8 cellular contexts compared by ENCODE assay signal in genomic region chr2:176814740-176815367, GRCh38.
DNase-seq lines count a peak whose midpoint lies in the region; ATAC-seq and TF ChIP-seq lines count a peak whose summit lies in the region.

No MANE protein-coding gene starts in this region.

- DNase-seq in activated naive CD4-positive, alpha-beta T cell treated with anti-CD3 and anti-CD28 coated beads, Interleukin-2, amount 50 U/mL, for 72 hours (ENCODE audit: low spot score in 2 of 2): no peak
- no peak for DNase-seq in activated naive CD4-positive, alpha-beta T cell treated with anti-CD3 and anti-CD28 coated beads, Interleukin-2, amount 10 ng/mL, durations not matched to agents 7 days and 5 days
- DNase-seq in NOMO-1 treated with DMSO at 0.1 percent for 48 hours (lab: John Stamatoyannopoulos, UW; ENCODE audit: unreplicated experiment) (peak; percentile 42), dedifferentiated amniotic fluid mesenchymal stem cell (ENCODE audit: extremely low spot score) (peak; percentile 30), neural crest cell (ENCODE audit: low read depth, low spot score) (no peak)
- DNase-seq in stimulated activated CD4-positive, alpha-beta T cell treated with anti-CD3 and anti-CD28 coated beads, Interleukin-4, amount 100 ng/mL, for 1 hour: no peak

- H3K27ac Mint-ChIP-seq in activated naive CD4-positive, alpha-beta T cell treated with anti-CD3 and anti-CD28 coated beads, Interleukin-2, amount 50 U/mL, for 72 hours: no peak overlapping the region
- H3K27ac Mint-ChIP-seq in activated naive CD4-positive, alpha-beta T cell treated with anti-CD3 and anti-CD28 coated beads, Interleukin-2, amount 10 ng/mL, durations not matched to agents 7 days and 5 days: no peak overlapping the region
- no peak overlapping the region for H3K27ac Mint-ChIP-seq in neural crest cell (ENCODE audit: unreplicated experiment)

- H3K9me3 Mint-ChIP-seq in activated naive CD4-positive, alpha-beta T cell treated with anti-CD3 and anti-CD28 coated beads, Interleukin-2, amount 50 U/mL, for 72 hours: no peaks in the 10 kb centered on the region
- no peaks in the 10 kb centered on the region for H3K9me3 Mint-ChIP-seq in activated naive CD4-positive, alpha-beta T cell treated with anti-CD3 and anti-CD28 coated beads, Interleukin-2, amount 10 ng/mL, durations not matched to agents 7 days and 5 days
- no peaks in the 10 kb centered on the region for H3K9me3 Mint-ChIP-seq in neural crest cell

- H3K4me1 Mint-ChIP-seq in activated naive CD4-positive, alpha-beta T cell treated with anti-CD3 and anti-CD28 coated beads, Interleukin-2, amount 10 ng/mL, durations not matched to agents 7 days and 5 days: peaks cover 7% of the 10 kb centered on the region
- peaks cover 4% of the 10 kb centered on the region for H3K4me1 Mint-ChIP-seq in neural crest cell

- peak; percentile 41 to 48 for ATAC-seq in activated naive CD4-positive, alpha-beta T cell treated with anti-CD3 and anti-CD28 coated beads, Interleukin-2, amount 50 U/mL, for 72 hours
- peak; percentile 69 for ATAC-seq in HG02981 (IDR thresholded peaks at IDR 0.05; ENCODE audit: unreplicated experiment)
- ATAC-seq in HG03139 (IDR thresholded peaks at IDR 0.05; ENCODE audit: unreplicated experiment): no peak

- TF ChIP-seq CTCF in neural crest cell (conservative IDR thresholded peaks at IDR 0.05): peak; percentile 78

- no peak overlapping the region for H3K4me3 Mint-ChIP-seq in activated naive CD4-positive, alpha-beta T cell treated with anti-CD3 and anti-CD28 coated beads, Interleukin-2, amount 10 ng/mL, durations not matched to agents 7 days and 5 days
- no peak overlapping the region for H3K4me3 Mint-ChIP-seq in neural crest cell

- H3K27me3 Mint-ChIP-seq in activated naive CD4-positive, alpha-beta T cell treated with anti-CD3 and anti-CD28 coated beads, Interleukin-2, amount 10 ng/mL, durations not matched to agents 7 days and 5 days: no peaks in the 10 kb centered on the region
- peaks cover 6% of the 10 kb centered on the region for H3K27me3 Mint-ChIP-seq in neural crest cell (ENCODE audit: low read depth)

- CTCF ChIA-PET in activated naive CD4-positive, alpha-beta T cell treated with anti-CD3 and anti-CD28 coated beads, Interleukin-2, amount 10 ng/mL, durations not matched to agents 7 days and 5 days (lab: Charles Lee): interaction anchor here (0.6 to 3.2 kb wide), 19 partner anchors 9 to 704 kb away, joined by 3 to 23 read pairs (median 4); no protein-coding TSS in a partner anchor

- no peaks in the 10 kb centered on the region for H3K36me3 Mint-ChIP-seq in activated naive CD4-positive, alpha-beta T cell treated with anti-CD3 and anti-CD28 coated beads, Interleukin-2, amount 50 U/mL, for 72 hours
- H3K36me3 Mint-ChIP-seq in activated naive CD4-positive, alpha-beta T cell treated with anti-CD3 and anti-CD28 coated beads, Interleukin-2, amount 10 ng/mL, durations not matched to agents 7 days and 5 days: no peaks in the 10 kb centered on the region
- no peaks in the 10 kb centered on the region for H3K36me3 Mint-ChIP-seq in neural crest cell (ENCODE audit: low read depth)

Comparison
In these comparisons a context has a peak if more than half of its experiments do, and no peak if none do; other contexts are left out.
1. DNase-seq: peak in NOMO-1 treated with DMSO at 0.1 percent for 48 hours (single experiment) and dedifferentiated amniotic fluid mesenchymal stem cell (single experiment); none in activated naive CD4-positive, alpha-beta T cell treated with anti-CD3 and anti-CD28 coated beads, Interleukin-2, amount 50 U/mL, for 72 hours (0 of 2), activated naive CD4-positive, alpha-beta T cell treated with anti-CD3 and anti-CD28 coated beads, Interleukin-2, amount 10 ng/mL, durations not matched to agents 7 days and 5 days (single experiment), neural crest cell (single experiment) and stimulated activated CD4-positive, alpha-beta T cell treated with anti-CD3 and anti-CD28 coated beads, Interleukin-4, amount 100 ng/mL, for 1 hour (single experiment).